ENCODE assay signal across 16 cellular contexts in genomic region chr10:43693602-43694001, GRCh38. TPM values are rescaled to one million over a fixed set of nuclear protein-coding genes. Genes with fewer than 3 reads are reported as not detected.
DNase-seq lines count a peak whose midpoint lies in the region; ATAC-seq and TF ChIP-seq lines count a peak whose summit lies in the region.
"Had no signal": no experiment of that assay in that cellular context is flagged by ENCODE, and none has a peak within 500 bp of the region (broad histone marks: within the 10 kb centered on the region; RNA-seq: fewer than 3 reads in every experiment).

No MANE protein-coding gene starts in this region.

- DNase-seq in heart left ventricle: peak in 1 of 5 donors; percentile 19
- no peak for DNase-seq in left ventricle myocardium superior
- DNase-seq in chondrocyte (ENCODE audit: low spot score): no peak
- no peak for DNase-seq in DMS153 treated with DMSO at 0.1 percent for 48 hours (lab: John Stamatoyannopoulos, UW; ENCODE audit: unreplicated experiment)
- DNase-seq: 8988T, H7, MV-4-11, NCI-H1694 treated with DMSO at 0.1 percent for 48 hours had no signal

- H3K4me2 ChIP-seq in Loucy (ENCODE audit: low read depth, low read length, poor library complexity, severe bottlenecking): no peak overlapping the region

- H3K4me3 Mint-ChIP-seq in chondrocyte (ENCODE audit: unreplicated experiment) (no peak overlapping the region), nephron (peak overlapping the region in 1 of 3 experiments; percentile 13)
- H3K4me3 Mint-ChIP-seq: B cell had no signal

- H3K36me3 ChIP-seq in heart left ventricle (no peaks in the 10 kb centered on the region), Loucy (ENCODE audit: insufficient read depth, low read length) (no peaks in the 10 kb centered on the region)
- H3K36me3 ChIP-seq: SJSA1 had no signal

- intact Hi-C loops in heart left ventricle (cut with DNase I) (loop anchor here in 9 of 10 donors (5.0 to 10.0 kb wide), 18 partner anchors 91 to 694 kb away; partner anchors contain the start of gene CXCL12 (in 4 of the 9)), left ventricle myocardium superior (cut with micrococcal nuclease) (no loop called here)

- 63 to 73% (median 67%) methylated on average over 3 of the region's 3 CpGs for WGBS in heart left ventricle, 4 donors

- peak overlapping the region in 7 of 12 donors; percentile 6 to 97 (median 38) for H3K27ac ChIP-seq in heart left ventricle
- H3K27ac ChIP-seq: SJSA1 had no signal

- H4K20me1 ChIP-seq in Loucy (ENCODE audit: insufficient read depth, low read length, poor library complexity, severe bottlenecking): no peaks in the 10 kb centered on the region

- H3K27me3 Mint-ChIP-seq in chondrocyte (ENCODE audit: low read depth) (peaks cover 2% of the 10 kb centered on the region), nephron (ENCODE audit: low read depth) (peaks cover 21% of the 10 kb centered on the region)

- no peak for TF ChIP-seq CTCF in heart left ventricle (IDR thresholded peaks at IDR 0.05)
- TF ChIP-seq CTCF in Loucy (conservative IDR thresholded peaks at IDR 0.05; ENCODE audit: low read length): no peak
- TF ChIP-seq CTCF in chondrocyte (IDR thresholded peaks at IDR 0.05): no peak
- TF ChIP-seq CTCF in nephron (IDR thresholded peaks at IDR 0.05; ENCODE audit: unreplicated experiment in 3 of 3): no peak

- H3K9me3 ChIP-seq in heart left ventricle (no peaks in the 10 kb centered on the region), Loucy (ENCODE audit: insufficient read depth, low read depth, low read length) (no peaks in the 10 kb centered on the region)
- H3K9me3 ChIP-seq: SJSA1 had no signal

- H3K9ac ChIP-seq in Loucy (ENCODE audit: low read depth, low read length, poor library complexity, severe bottlenecking): no peak overlapping the region

- ATAC-seq in heart left ventricle (no peak), left ventricle myocardium superior (no peak), HG03139 (IDR thresholded peaks at IDR 0.05; ENCODE audit: unreplicated experiment) (no peak), GM21526 (IDR thresholded peaks at IDR 0.05; ENCODE audit: low FRiP score, unreplicated experiment) (no peak)
- ATAC-seq: GM12878, Panc1 had no signal

- H3K9me3 Mint-ChIP-seq in chondrocyte (ENCODE audit: low read depth): no peaks in the 10 kb centered on the region
- no peaks in the 10 kb centered on the region for H3K9me3 Mint-ChIP-seq in nephron

- H3K4me1 ChIP-seq in heart left ventricle (peaks cover 0 to 64% (median 30%) of the 10 kb centered on the region in 12 donors), Loucy (ENCODE audit: insufficient read depth, low read length, poor library complexity, severe bottlenecking) (peaks cover 30% of the 10 kb centered on the region)

- peaks cover 4% of the 10 kb centered on the region; the same call in 1 of the 2 replicates for H3F3A ChIP-seq in Loucy (ENCODE audit: low read depth)

- 0 out of 2 replicates have a peak overlapping the region, but pooled peaks have one; percentile 20 for H2AFZ ChIP-seq in Loucy (ENCODE audit: low read length)

- TF ChIP-seq POLR2A in heart left ventricle (IDR thresholded peaks at IDR 0.05): no peak

- no peak overlapping the region for H3K4me3 ChIP-seq in heart left ventricle
- no peak overlapping the region for H3K4me3 ChIP-seq in Loucy (ENCODE audit: low read length, poor library complexity, severe bottlenecking)
- H3K4me3 ChIP-seq: GM12878, SJSA1 had no signal

- H3K9me2 ChIP-seq in Loucy (replicated peaks; ENCODE audit: low read depth, low read length): no peaks in the 10 kb centered on the region

- H3K36me3 Mint-ChIP-seq in chondrocyte (ENCODE audit: low read depth) (no peaks in the 10 kb centered on the region), nephron (ENCODE audit: low read depth) (no peaks in the 10 kb centered on the region)

- H3K4me1 Mint-ChIP-seq in chondrocyte (ENCODE audit: low read depth): peaks cover 29% of the 10 kb centered on the region
- peaks cover 15% of the 10 kb centered on the region for H3K4me1 Mint-ChIP-seq in nephron

- no peaks in the 10 kb centered on the region for H3K79me2 ChIP-seq in Loucy (ENCODE audit: insufficient read depth, low read length)

- peak overlapping the region; percentile 30 for H3K27ac Mint-ChIP-seq in chondrocyte (ENCODE audit: unreplicated experiment)
- H3K27ac Mint-ChIP-seq in nephron: peak overlapping the region in 2 of 3 experiments; percentile 43 to 72
- H3K27ac Mint-ChIP-seq: B cell had no signal

- H3K27me3 ChIP-seq in heart left ventricle: no peaks in the 10 kb centered on the region
- no peaks in the 10 kb centered on the region for H3K27me3 ChIP-seq in Loucy (ENCODE audit: insufficient read depth, low read length, poor library complexity, severe bottlenecking)
- H3K27me3 ChIP-seq: SJSA1 had no signal

RNA-seq across cellular contexts. Expression of gene ZNF32, which starts 44.9 kb away (rescaled TPM):
- total RNA-seq in heart left ventricle: 10 to 100 TPM; 32.8 to 61.7 (median 42.4) TPM
- 10 to 100 TPM; 39.4 to 78.2 TPM for polyA plus RNA-seq in heart left ventricle
- total RNA-seq in left ventricle myocardium superior: 47.1 TPM
- total RNA-seq in chondrocyte: 35.4 to 41.1 TPM (median 40.3 TPM) in 3 replicates
